ENCODE assay signal across 15 cellular contexts in genomic region chr11:115471367-115471766, GRCh38. TPM values are rescaled to one million over a fixed set of nuclear protein-coding genes. Genes with fewer than 3 reads are reported as not detected.
A peak's percentile ranks its signal among the peaks of the same experiment; 100 is the strongest.
DNase-seq lines count a peak whose midpoint lies in the region; ATAC-seq and TF ChIP-seq lines count a peak whose summit lies in the region.
"Had no signal": no experiment of that assay in that cellular context is flagged by ENCODE, and none has a peak within 500 bp of the region (broad histone marks: within the 10 kb centered on the region; RNA-seq: fewer than 3 reads in every experiment).

No MANE protein-coding gene starts in this region.

- H3K9me3 ChIP-seq in spleen (peaks cover 0 to 6% (median 0%) of the 10 kb centered on the region in 8 donors), breast epithelium (no peaks in the 10 kb centered on the region)
- H3K9me3 ChIP-seq in effector memory CD4-positive, alpha-beta T cell (ENCODE audit: control insufficient read depth, low read length), result no peaks in the 10 kb centered on the region
- H3K9me3 ChIP-seq: colonic mucosa, prostate gland, tibial nerve had no signal

- TF ChIP-seq POLR2A in spleen (IDR thresholded peaks at IDR 0.05) (no peak), breast epithelium (IDR thresholded peaks at IDR 0.05) (no peak)

- H3K4me1 ChIP-seq in spleen (no peaks in the 10 kb centered on the region), breast epithelium (no peaks in the 10 kb centered on the region)
- no peaks in the 10 kb centered on the region for H3K4me1 ChIP-seq in effector memory CD4-positive, alpha-beta T cell (ENCODE audit: control insufficient read depth, insufficient read depth, low read length, poor library complexity, severe bottlenecking)
- H3K4me1 ChIP-seq: colonic mucosa, prostate gland had no signal

- no peaks in the 10 kb centered on the region for H3K27me3 ChIP-seq in spleen (replicated peaks in 1 of 7)
- no peaks in the 10 kb centered on the region for H3K27me3 ChIP-seq in breast epithelium
- H3K27me3 ChIP-seq in effector memory CD4-positive, alpha-beta T cell (replicated peaks; ENCODE audit: control insufficient read depth, insufficient read depth, low read length, poor library complexity, severe bottlenecking), result no peaks in the 10 kb centered on the region
- H3K27me3 ChIP-seq: colonic mucosa, tibial nerve had no signal

- TF ChIP-seq CTCF in GM20000 (IDR thresholded peaks at IDR 0.05; ENCODE audit: extremely low read depth, missing control alignments), result no peak
- no peak for TF ChIP-seq CTCF in epithelial cell of proximal tubule (conservative IDR thresholded peaks at IDR 0.05; ENCODE audit: low read depth, low read length)
- no peak for TF ChIP-seq CTCF in spleen (IDR thresholded peaks at IDR 0.05 in 8 of 11, conservative IDR thresholded peaks at IDR 0.05 in 3 of 11)
- TF ChIP-seq CTCF in breast epithelium (IDR thresholded peaks at IDR 0.05), result no peak

- 69 to 84% (median 76%) methylated on average over 3 of the region's 3 CpGs for WGBS in spleen, 5 donors

- H3K4me3 ChIP-seq in epithelial cell of proximal tubule (ENCODE audit: low read depth, low read length), result no peak overlapping the region
- H3K4me3 ChIP-seq in spleen, result no peak overlapping the region
- H3K4me3 ChIP-seq in breast epithelium, result no peak overlapping the region
- H3K4me3 ChIP-seq in effector memory CD4-positive, alpha-beta T cell (ENCODE audit: insufficient read depth, low read depth, low read length, poor library complexity, severe bottlenecking), result no peak overlapping the region
- H3K4me3 ChIP-seq: colonic mucosa, prostate gland, tibial nerve had no signal

- peak; percentile 61 for ATAC-seq in HG03521 (IDR thresholded peaks at IDR 0.05; ENCODE audit: unreplicated experiment)
- ATAC-seq: activated CD4-positive, CD25-positive, alpha-beta regulatory T cell treated with anti-CD3 and anti-CD28 coated beads, Interleukin-2, amount 50 U/mL, for 24 hours had no signal

- no peaks in the 10 kb centered on the region for H3K36me3 ChIP-seq in spleen
- H3K36me3 ChIP-seq in breast epithelium, result no peaks in the 10 kb centered on the region
- no peaks in the 10 kb centered on the region for H3K36me3 ChIP-seq in effector memory CD4-positive, alpha-beta T cell (ENCODE audit: control insufficient read depth, insufficient read depth, low read length)
- H3K36me3 ChIP-seq: colonic mucosa, prostate gland, tibial nerve had no signal

- DNase-seq in COLO668 (lab: John Stamatoyannopoulos, UW; ENCODE audit: unreplicated experiment) (peak; percentile 11), GM20000 (ENCODE audit: low spot score) (peak; percentile 9), epithelial cell of proximal tubule (ENCODE audit: low read depth) (peak; percentile 19), SW 1271 (lab: John Stamatoyannopoulos, UW) (no peak), spleen (no peak), breast epithelium (ENCODE audit: low spot score in 2 of 2) (no peak)
- no peak for DNase-seq in effector memory CD4-positive, alpha-beta T cell
- DNase-seq: colonic mucosa, mammary epithelial cell, NCI-H2107, Right ventricle myocardium superior had no signal

- intact Hi-C loops in spleen (cut with DNase I; ENCODE audit: low total_unique reads), result no loop called here
- intact Hi-C loops in breast epithelium (cut with DNase I; ENCODE audit: low total_unique reads), result no loop called here

- no peak overlapping the region for H3K27ac ChIP-seq in spleen
- no peak overlapping the region for H3K27ac ChIP-seq in breast epithelium
- H3K27ac ChIP-seq in effector memory CD4-positive, alpha-beta T cell (ENCODE audit: insufficient read depth, low read length, poor library complexity, severe bottlenecking), result no peak overlapping the region
- H3K27ac ChIP-seq: colonic mucosa, prostate gland had no signal

RNA-seq across cellular contexts. Expression of gene CADM1, which starts 32.8 kb away (rescaled TPM):
- 21.3 and 36.3 TPM in 2 replicates for total RNA-seq in epithelial cell of proximal tubule
- total RNA-seq in spleen, result 10 to 100 TPM in 5 of 7 donors, 1 to 10 TPM in 2; 9.5 to 18.8 (median 12.0) TPM
- 1 to 10 TPM; 1.4 to 3.4 (median 2.1) TPM for polyA plus RNA-seq in spleen
- total RNA-seq in breast epithelium, result 10 to 100 TPM in 2 of 3 donors, 1 to 10 TPM in 1; 5.3 to 48.4 (median 33.1) TPM

Comparison
In these comparisons a context has a peak if more than half of its experiments do, and no peak if none do; other contexts are left out.
1. DNase-seq: peak in COLO668 (single experiment), GM20000 (single experiment) and epithelial cell of proximal tubule (single experiment); none in SW 1271 (0 of 2), spleen (single experiment), breast epithelium (0 of 2) and effector memory CD4-positive, alpha-beta T cell (0 of 3).